Comparison of ENCODE assay signal across 8 cellular contexts in genomic region chr4:17576932-17577659, GRCh38. TPM values are rescaled to one million over a fixed set of nuclear protein-coding genes. Genes with fewer than 3 reads are reported as not detected.
DNase-seq lines count a peak whose midpoint lies in the region; ATAC-seq and TF ChIP-seq lines count a peak whose summit lies in the region.

LAP3 (plus strand) TSS chr4:17577198; CDS start chr4:17577466, 268 bp downstream.

- POLR2A ChIA-PET in PC-9 (lab: Charles Lee; ENCODE audit: unreplicated experiment), result interaction anchor here (0.8 kb wide), 1 partner anchor 129 kb away, joined by 4 read pairs; no protein-coding TSS in a partner anchor

- no peaks in the 10 kb centered on the region for H3F3A ChIP-seq in PC-9 (ENCODE audit: insufficient read depth, low read depth)

- peak within 1 kb of the TSS; percentile 99 for H2AFZ ChIP-seq in PC-9

- CTCF ChIA-PET in PC-9 (lab: Charles Lee), result no interaction called here

- H3K4me1 ChIP-seq in PC-9 (replicated peaks; ENCODE audit: insufficient read depth) (0 out of 2 replicates have a peak, but pooled peaks cover 3% of the 10 kb centered on the region), esophagus (ENCODE audit: control insufficient read depth in 2 of 2, insufficient read depth in 2 of 2, low read length in 1 of 2) (no peaks in the 10 kb centered on the region), mucosa of stomach (ENCODE audit: control insufficient read depth, insufficient read depth, low read length) (peaks cover 13% of the 10 kb centered on the region)

- no peak for TF ChIP-seq CTCF in PC-9 (conservative IDR thresholded peaks at IDR 0.05)

- peak within 1 kb of the TSS; percentile 91 for H3K4me3 Mint-ChIP-seq in activated T-cell treated with anti-CD3 and anti-CD28 coated beads, Interleukin-2, amount 50 U/mL, for 4 hours

- BruUV-seq in PC-9 (replicated peaks; lab: Mats Ljungman, UMichigan), result no TSS peak

- intact Hi-C loops in PC-9 (cut with micrococcal nuclease; ENCODE audit: unreplicated experiment), result loop anchor here (1.0 to 10.0 kb wide), 3 partner anchors 38 to 444 kb away; partner anchors contain the start of genes DCAF16, LCORL, MED28 and NCAPG

- peak; percentile 69 for DNase-seq in DMS153 treated with DMSO at 0.1 percent for 48 hours (lab: John Stamatoyannopoulos, UW; ENCODE audit: unreplicated experiment)
- peak; percentile 90 for DNase-seq in Jurkat, Clone E6-1 (ENCODE audit: low read depth, low spot score)
- peak; percentile 86 to 97 for DNase-seq in PC-9
- DNase-seq in activated T-cell treated with anti-CD3 and anti-CD28 coated beads, Interleukin-2, amount 50 U/mL, for 4 hours, result peak; percentile 99
- peak; percentile 100 for DNase-seq in stimulated activated CD8-positive, alpha-beta memory T cell treated with anti-CD3 and anti-CD28 coated beads, Interleukin-7, amount 100 ng/mL, for 1 hour (ENCODE audit: low read depth in 2 of 2)

- H3K27ac ChIP-seq in PC-9 (peak within 1 kb of the TSS; percentile 37), esophagus (ENCODE audit: low read depth in 2 of 2, low read length in 1 of 2) (peak within 1 kb of the TSS; percentile 95 to 97)

- H3K9me2 ChIP-seq in PC-9 (ENCODE audit: insufficient read depth), result no peaks in the 10 kb centered on the region

- ATAC-seq in GM21619 (IDR thresholded peaks at IDR 0.05; ENCODE audit: unreplicated experiment), result peak; percentile 74
- peak; percentile 91 to 93 for ATAC-seq in activated T-cell treated with anti-CD3 and anti-CD28 coated beads, Interleukin-2, amount 50 U/mL, for 4 hours

- 0 to 1% methylated on average over 90 of the region's 90 CpGs for WGBS in esophagus, 2 donors

- H4K20me1 ChIP-seq in PC-9 (ENCODE audit: insufficient read depth), result no peaks in the 10 kb centered on the region

- H3K4me1 Mint-ChIP-seq in activated T-cell treated with anti-CD3 and anti-CD28 coated beads, Interleukin-2, amount 50 U/mL, for 4 hours (ENCODE audit: low read depth), result peaks cover 23% of the 10 kb centered on the region

- H3K4me2 ChIP-seq in PC-9, result peak within 1 kb of the TSS; percentile 97

- H3K4me3 ChIP-seq in Jurkat, Clone E6-1 (ENCODE audit: low read length), result peak within 1 kb of the TSS; percentile 75
- H3K4me3 ChIP-seq in PC-9 (peak within 1 kb of the TSS; percentile 87), esophagus (ENCODE audit: low read depth in 1 of 2, low read length in 2 of 2) (peak within 1 kb of the TSS; percentile 87 to 91), mucosa of stomach (ENCODE audit: low read length) (peak within 1 kb of the TSS; percentile 56)

- H3K9ac ChIP-seq in mucosa of stomach (ENCODE audit: low read length), result peak within 1 kb of the TSS; percentile 86

- no peaks in the 10 kb centered on the region for H3K9me3 Mint-ChIP-seq in activated T-cell treated with anti-CD3 and anti-CD28 coated beads, Interleukin-2, amount 50 U/mL, for 4 hours

- no peaks in the 10 kb centered on the region for H3K79me2 ChIP-seq in PC-9 (ENCODE audit: low read depth)

- peaks cover 17% of the 10 kb centered on the region for H3K36me3 Mint-ChIP-seq in activated T-cell treated with anti-CD3 and anti-CD28 coated beads, Interleukin-2, amount 50 U/mL, for 4 hours (ENCODE audit: insufficient read depth)

- H3K9me3 ChIP-seq in PC-9 (ENCODE audit: insufficient read depth, low read depth), result no peaks in the 10 kb centered on the region
- H3K9me3 ChIP-seq in esophagus (ENCODE audit: control insufficient read depth in 2 of 2, insufficient read depth in 1 of 2, low read depth in 1 of 2, low read length in 1 of 2), result no peaks in the 10 kb centered on the region
- no peaks in the 10 kb centered on the region for H3K9me3 ChIP-seq in mucosa of stomach (ENCODE audit: control insufficient read depth, low read length)

- no peaks in the 10 kb centered on the region for H3K27me3 Mint-ChIP-seq in activated T-cell treated with anti-CD3 and anti-CD28 coated beads, Interleukin-2, amount 50 U/mL, for 4 hours (ENCODE audit: low read depth)

- H3K36me3 ChIP-seq in PC-9 (ENCODE audit: low read depth) (no peaks in the 10 kb centered on the region), esophagus (ENCODE audit: control insufficient read depth in 2 of 2, insufficient read depth in 2 of 2, low read length in 1 of 2) (no peaks in the 10 kb centered on the region), mucosa of stomach (ENCODE audit: control insufficient read depth, insufficient read depth, low read length) (peaks cover 4% of the 10 kb centered on the region)

- H3K27me3 ChIP-seq in PC-9 (ENCODE audit: insufficient read depth, low read depth) (no peaks in the 10 kb centered on the region), esophagus (ENCODE audit: control insufficient read depth in 1 of 2, insufficient read depth in 2 of 2, low read length in 2 of 2) (no peaks in the 10 kb centered on the region), mucosa of stomach (ENCODE audit: control insufficient read depth, insufficient read depth, low read length) (no peaks in the 10 kb centered on the region)

RNA-seq across cellular contexts. Expression of gene LAP3, which starts in this region (rescaled TPM):
- polyA plus RNA-seq in Jurkat, Clone E6-1 (2012; ENCODE audit: insufficient read depth, insufficient read length), result 99.6 TPM
- total RNA-seq in PC-9 (2021), result 43.9 and 45.0 TPM in 2 replicates
- 100 to 1,000 TPM; 101 to 106 (median 104) TPM for total RNA-seq in activated T-cell treated with anti-CD3 and anti-CD28 coated beads, Interleukin-2, amount 50 U/mL, for 4 hours
- polyA plus RNA-seq in esophagus, result 10 to 100 TPM in 1 of 2 donors, 1 to 10 TPM in 1; 8.2 to 29.8 TPM

Comparison
In these comparisons a context has a peak if more than half of its experiments do, and no peak if none do; other contexts are left out.
1. Peak in every context shown above with its lines: DNase-seq, ATAC-seq, H3K4me3 ChIP-seq and H3K27ac ChIP-seq.